Comparison of ENCODE assay signal across 8 cellular contexts in the genomic region with DNA sequence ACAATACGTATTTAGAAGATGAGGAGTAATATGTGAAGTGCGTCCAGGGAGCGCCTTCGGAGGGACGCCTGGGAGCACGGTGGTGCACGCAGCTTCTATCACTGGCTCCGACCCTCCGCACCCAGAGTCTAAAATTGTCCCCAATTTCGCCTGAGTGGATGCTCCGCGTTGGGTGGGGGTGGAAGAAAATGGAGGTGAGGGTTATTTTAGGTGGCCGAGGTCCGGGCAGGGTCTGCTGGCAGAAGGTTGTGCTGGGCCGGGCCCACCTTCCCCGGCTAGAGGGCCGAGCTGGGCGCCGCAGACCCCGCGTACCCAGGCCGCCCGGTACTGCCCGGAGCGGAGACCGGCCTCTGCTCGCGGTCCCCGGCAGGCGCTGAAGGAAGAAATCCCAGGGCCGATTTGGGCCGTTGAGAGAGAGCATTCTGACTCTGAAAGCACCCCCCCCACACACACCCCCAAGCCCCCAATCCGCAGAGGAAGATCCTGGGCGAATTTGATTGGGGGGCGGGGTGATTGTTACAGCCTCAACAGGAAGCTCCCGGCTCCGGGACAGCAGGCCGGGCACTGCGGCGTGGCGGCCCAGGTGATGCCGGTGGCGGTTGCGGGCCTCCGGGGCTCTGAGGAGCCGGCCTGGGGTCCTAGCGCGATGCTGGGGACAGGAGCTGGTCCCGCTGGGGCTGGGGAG. TPM values are rescaled to one million over a fixed set of nuclear protein-coding genes. Genes with fewer than 3 reads are reported as not detected.
A peak's percentile ranks its signal among the peaks of the same experiment; 100 is the strongest.
DNase-seq lines count a peak whose midpoint lies in the region; ATAC-seq, FAIRE-seq and TF ChIP-seq lines count a peak whose summit lies in the region.

No MANE protein-coding gene starts in this region.

- H3K27me3 ChIP-seq in heart left ventricle: peaks cover 0 to 14% (median 0%) of the 10 kb centered on the region in 9 donors
- H3K27me3 ChIP-seq in GM12878 (replicated peaks in 1 of 2; ENCODE audit: control insufficient read depth in 2 of 2, insufficient read depth in 2 of 2, low read length in 1 of 2): peaks cover 21 to 60% of the 10 kb centered on the region in 2 experiments
- H3K27me3 ChIP-seq in right lobe of liver: no peaks in the 10 kb centered on the region
- H3K27me3 ChIP-seq in tibial artery: no peaks in the 10 kb centered on the region

- CTCF ChIA-PET in GM12878 (lab: Yijun Ruan, JAX): no interaction called here

- H3K9me3 ChIP-seq in heart left ventricle (no peaks in the 10 kb centered on the region), GM12878 (replicated peaks; ENCODE audit: control insufficient read depth, insufficient read depth, low read length) (no peaks in the 10 kb centered on the region; the same call in 2 of the 3 replicates), right lobe of liver (no peaks in the 10 kb centered on the region), tibial artery (no peaks in the 10 kb centered on the region)

- no TSS peak for BruUV-seq in GM12878 (replicated peaks; lab: Mats Ljungman, UMichigan)

- intact Hi-C loops in heart left ventricle (cut with DNase I): loop anchor here in 5 of 10 donors (5.0 to 10.0 kb wide), 5 partner anchors 84 to 116 kb away; a partner anchor contains a TSS
- intact Hi-C loops in Right ventricle myocardium superior (cut with DNase I): loop anchor here (2.0 kb wide), 1 partner anchor 86 kb away; no protein-coding TSS in a partner anchor
- intact Hi-C loops in GM12878 (cut with micrococcal nuclease; ENCODE audit: unreplicated experiment): loop anchor here (10.0 kb wide), 1 partner anchor 104 kb away; a partner anchor contains a TSS
- intact Hi-C loops in right lobe of liver (cut with DNase I): no loop called here
- intact Hi-C loops in tibial artery (cut with DNase I; ENCODE audit: low total_unique reads): no loop called here

- RAD21 ChIA-PET in GM12878 (lab: Charles Lee; ENCODE audit: unreplicated experiment): no interaction called here

- DNase-seq in heart left ventricle (peak in 2 of 5 donors; percentile 61 to 71), Right ventricle myocardium superior (no peak), GM12878 (ENCODE audit: low read depth, low spot score) (no peak), right lobe of liver (no peak), tibial artery (no peak), COLO829 (ENCODE audit: low spot score) (no peak)

- in situ Hi-C loops in GM12878 (cut with MboI): no loop called here

- TF ChIP-seq RAD21 in GM12878 (IDR thresholded peaks at IDR 0.05; ENCODE audit: insufficient read depth, low read depth, low read length): no peak

- H3K4me1 ChIP-seq in heart left ventricle (peaks cover 18 to 80% (median 40%) of the 10 kb centered on the region in 12 donors), GM12878 (ENCODE audit: control insufficient read depth, insufficient read depth, low read length) (no peaks in the 10 kb centered on the region; the same call in 1 of the 2 replicates), right lobe of liver (peaks cover 0 to 41% (median 17%) of the 10 kb centered on the region in 4 donors), tibial artery (peaks cover 3 to 41% (median 36%) of the 10 kb centered on the region in 4 donors)

- WGBS in heart left ventricle, 4 donors: 2 to 6% (median 3%) methylated on average over 45 to 49 of the region's 49 CpGs
- 16% methylated on average over 35 of the region's 49 CpGs for WGBS in GM12878 (ENCODE audit: insufficient coverage, insufficient replicate concordance, low lambda C conversion rate, missing lambda C conversion rate)
- WGBS in right lobe of liver (ENCODE audit: insufficient coverage, low coverage, low lambda C conversion rate, missing lambda C conversion rate): 23% methylated on average over 16 of the region's 49 CpGs

- no peak for FAIRE-seq in GM12878 (lab: Jason Lieb, UNC)

- H3K9ac ChIP-seq in GM12878 (ENCODE audit: control insufficient read depth, insufficient read depth, low read length): no peak overlapping the region

- no peak overlapping the region for H3K4me2 ChIP-seq in GM12878 (ENCODE audit: control insufficient read depth, insufficient read depth)

- no peak for TF ChIP-seq EP300 in GM12878 (IDR thresholded peaks at IDR 0.05; ENCODE audit: borderline replicate concordance in 1 of 2, control insufficient read depth in 1 of 2, low read depth in 2 of 2, low read length in 2 of 2)

- H3K36me3 ChIP-seq in heart left ventricle (no peaks in the 10 kb centered on the region), GM12878 (ENCODE audit: control insufficient read depth in 2 of 2, insufficient read depth in 2 of 2, low read length in 1 of 2) (no peaks in the 10 kb centered on the region), right lobe of liver (no peaks in the 10 kb centered on the region), tibial artery (no peaks in the 10 kb centered on the region)

- H3K4me3 ChIP-seq in heart left ventricle (peak overlapping the region; percentile 12 to 95 (median 80)), GM12878 (no peak overlapping the region), right lobe of liver (peak overlapping the region; percentile 15 to 70 (median 53)), tibial artery (peak overlapping the region; percentile 86 to 92)

- H3K27ac ChIP-seq in heart left ventricle (peak overlapping the region; percentile 91 to 98 (median 97)), GM12878 (ENCODE audit: control insufficient read depth, insufficient read depth) (no peak overlapping the region), right lobe of liver (peak overlapping the region; percentile 96 to 98 (median 96)), tibial artery (peak overlapping the region; percentile 95 to 99)

- SMC1A ChIA-PET in GM12878 (lab: Charles Lee; ENCODE audit: uncharacterized antibody, unreplicated experiment): no interaction called here

- H2AFZ ChIP-seq in GM12878 (ENCODE audit: control insufficient read depth, low read depth, low read length): no peak overlapping the region

- TF ChIP-seq CTCF in heart left ventricle (IDR thresholded peaks at IDR 0.05): no peak
- TF ChIP-seq CTCF in GM12878 (IDR thresholded peaks at IDR 0.05 in 2 of 3, conservative IDR thresholded peaks at IDR 0.05 in 1 of 3; ENCODE audit: control insufficient read depth in 2 of 3, extremely low read depth in 1 of 3, insufficient read depth in 1 of 3, low read depth in 3 of 3, low read length in 3 of 3): no peak
- no peak for TF ChIP-seq CTCF in right lobe of liver (IDR thresholded peaks at IDR 0.05)
- no peak for TF ChIP-seq CTCF in tibial artery (IDR thresholded peaks at IDR 0.05)

- ATAC-seq in heart left ventricle (no peak), Right ventricle myocardium superior (ENCODE audit: poor library complexity) (no peak), GM12878 (no peak), right lobe of liver (no peak), HG03520 (IDR thresholded peaks at IDR 0.05; ENCODE audit: unreplicated experiment) (no peak), GM18867 (IDR thresholded peaks at IDR 0.05; ENCODE audit: unreplicated experiment) (no peak)

- no peak for TF ChIP-seq POLR2A in heart left ventricle (IDR thresholded peaks at IDR 0.05)
- no peak for TF ChIP-seq POLR2A in GM12878 (IDR thresholded peaks at IDR 0.05; ENCODE audit: low read depth, low read length)
- no peak for TF ChIP-seq POLR2A in right lobe of liver (IDR thresholded peaks at IDR 0.05)

- H4K20me1 ChIP-seq in GM12878 (ENCODE audit: control insufficient read depth, insufficient read depth): no peaks in the 10 kb centered on the region

- H3K79me2 ChIP-seq in GM12878 (ENCODE audit: control insufficient read depth, insufficient read depth, low read length): no peaks in the 10 kb centered on the region

- POLR2A ChIA-PET in GM12878 (lab: Charles Lee): no interaction called here

TF ChIP-seq in GM12878, 131 proteins besides CTCF, POLR2A, EP300 and RAD21:
- TF ChIP-seq RAD51 (IDR thresholded peaks at IDR 0.05): no peak
- no peak for TF ChIP-seq SPI1 (IDR thresholded peaks at IDR 0.05; ENCODE audit: borderline replicate concordance, insufficient read depth, low read depth, low read length)
- TF ChIP-seq SUZ12 (IDR thresholded peaks at IDR 0.05; ENCODE audit: unreplicated experiment): peak; percentile 0

RNA-seq across cellular contexts. Expression of a gene that starts 3.1 kb away (rescaled TPM):
- total RNA-seq in heart left ventricle (10 to 100 TPM in 3 of 9 donors, 1 to 10 TPM in 6; 6.0 to 19.6 (median 9.3) TPM), Right ventricle myocardium superior (8.0 TPM), GM12878 (2014; rRNA removed) (under 0.01 TPM in 1 of 2 replicates, not detected in the other), GM12878 (2014; rRNA removed; fragmentation: Illumina TruSeq; extraction: Trizol) (not detected in 2 replicates), GM12878 (2021) (0.10 and 0.45 TPM in 2 replicates), right lobe of liver (1 to 10 TPM; 2.5 to 6.4 (median 4.9) TPM)
- polyA plus RNA-seq in heart left ventricle (1 to 10 TPM; 7.6 to 8.5 TPM), GM12878 (2011; rRNA removed) (0.12 TPM in 1 of 2 replicates, not detected in the other), GM12878 (2014; fragmentation: Illumina TruSeq; extraction: Trizol) (not detected in 2 replicates), GM12878 (2014; fragmentation: Nextera tagmentation; extraction: Ambion mirVana) (not detected), GM12878 (2014; rRNA removed) (0.03 TPM in 2 replicates), GM12878 (2016; fragmentation: Nextera tagmentation; extraction: Ambion mirVana) (under 1 TPM in 1 of 2 experiments, not detected in 1; 0.14 TPM)
- 0.32 and 0.84 TPM in 2 replicates for total RNA-seq in GM12878 (2013; cell fraction: nucleolus; rRNA removed)
- not detected for polyA plus RNA-seq in GM12878 (2011; ENCODE audit: low read depth)
- 0.01 and 0.07 TPM in 2 replicates for polyA plus RNA-seq in GM12878 (2011; cell fraction: cytosol; rRNA removed)
- 0.32 and 0.75 TPM in 2 replicates for polyA plus RNA-seq in GM12878 (2011; cell fraction: nucleus; rRNA removed)
- 0.03 and 0.07 TPM in 2 replicates for polyA plus RNA-seq in GM12878 (2012)
- polyA minus RNA-seq in GM12878 (2011; rRNA and poly(A)+ RNA removed): 0.10 TPM in 1 of 2 replicates, not detected in the other
- polyA minus RNA-seq in GM12878 (2011; cell fraction: cytosol; rRNA and poly(A)+ RNA removed): not detected in 2 replicates
- polyA minus RNA-seq in GM12878 (2011; cell fraction: nucleus; rRNA and poly(A)+ RNA removed): 0.48 and 0.67 TPM in 2 replicates

Comparison
In these comparisons a context has a peak if more than half of its experiments do, and no peak if none do; other contexts are left out.
1. intact Hi-C loops: an anchor here in Right ventricle myocardium superior (2.0 kb wide) and GM12878 (10.0 kb wide); none called in right lobe of liver and tibial artery.